In the genomic region with DNA sequence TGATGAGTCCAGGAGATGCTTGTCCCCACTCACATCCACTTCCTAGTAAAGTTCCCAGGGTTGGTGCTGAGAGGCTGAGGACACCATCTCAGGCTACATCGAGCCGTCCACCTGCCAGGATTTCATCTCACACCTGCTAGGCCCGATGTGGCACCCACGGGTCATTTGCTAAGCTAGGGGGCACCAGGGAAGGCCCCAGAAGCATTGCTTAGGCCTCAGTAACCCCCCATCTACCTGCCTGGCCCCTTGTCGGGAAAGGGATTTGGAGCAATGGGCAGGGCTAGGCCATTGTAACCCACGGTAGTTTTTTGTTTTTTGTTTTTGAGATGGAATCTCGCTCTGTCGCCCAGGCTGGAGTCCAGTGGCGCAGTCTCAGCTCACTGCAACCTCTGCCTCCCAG, we compare ENCODE assay signal across 26 cellular contexts. TPM values are rescaled to one million over a fixed set of nuclear protein-coding genes. Genes with fewer than 3 reads are reported as not detected.
A peak's percentile ranks its signal among the peaks of the same experiment; 100 is the strongest.
DNase-seq lines count a peak whose midpoint lies in the region; ATAC-seq, FAIRE-seq and TF ChIP-seq lines count a peak whose summit lies in the region.
"Had no signal": no experiment of that assay in that cellular context is flagged by ENCODE, and none has a peak within 500 bp of the region (broad histone marks: within the 10 kb centered on the region; RNA-seq: fewer than 3 reads in every experiment).

No MANE protein-coding gene starts in this region.

- H3K36me3 ChIP-seq in kidney (ENCODE audit: control insufficient read depth in 1 of 2, insufficient read depth in 2 of 2, low read length in 2 of 2) (no peaks in the 10 kb centered on the region), spleen (no peaks in the 10 kb centered on the region)
- H3K36me3 ChIP-seq: BE2C had no signal

- H3K27me3 Mint-ChIP-seq in CD14-positive monocyte (ENCODE audit: low read depth in 3 of 3) (peaks cover 6 to 12% (median 8%) of the 10 kb centered on the region in 3 donors), osteocyte (ENCODE audit: unreplicated experiment) (no peaks in the 10 kb centered on the region)
- no peaks in the 10 kb centered on the region for H3K27me3 Mint-ChIP-seq in naive thymus-derived CD8-positive, alpha-beta T cell

- H3K4me1 ChIP-seq in kidney (ENCODE audit: control insufficient read depth in 1 of 2, insufficient read depth in 1 of 2, low read depth in 1 of 2, low read length in 2 of 2), result no peaks in the 10 kb centered on the region
- H3K4me1 ChIP-seq in spleen, result no peaks in the 10 kb centered on the region
- H3K4me1 ChIP-seq: BE2C had no signal

- H3K9ac ChIP-seq in kidney (ENCODE audit: low read length in 2 of 2), result no peak overlapping the region
- H3K9ac ChIP-seq: BLaER1 treated with 17β-estradiol and CSF1 and Interleukin-3, amounts not matched to agents 10 nM and 100 nM; GM23248 had no signal

- POLR2A ChIA-PET in naive thymus-derived CD8-positive, alpha-beta T cell (lab: Charles Lee), result interaction anchor here (0.5 kb wide), 1 partner anchor 85 kb away, joined by 3 read pairs; no protein-coding TSS in a partner anchor

- TF ChIP-seq CTCF in CD14-positive monocyte (IDR thresholded peaks at IDR 0.05), result no peak
- TF ChIP-seq CTCF in kidney (IDR thresholded peaks at IDR 0.05; ENCODE audit: borderline replicate concordance, extremely low read depth, insufficient read depth), result no peak
- TF ChIP-seq CTCF in osteocyte (IDR thresholded peaks at IDR 0.05), result no peak
- TF ChIP-seq CTCF in spleen (IDR thresholded peaks at IDR 0.05 in 8 of 11, conservative IDR thresholded peaks at IDR 0.05 in 3 of 11), result no peak

- no peaks in the 10 kb centered on the region for H3K27me3 ChIP-seq in spleen (replicated peaks in 1 of 7)
- H3K27me3 ChIP-seq: BE2C; BLaER1 treated with 17β-estradiol and CSF1 and Interleukin-3, amounts not matched to agents 10 nM and 100 nM had no signal

- H3K9me3 ChIP-seq in kidney (ENCODE audit: control insufficient read depth in 1 of 2, low read length in 2 of 2), result no peaks in the 10 kb centered on the region
- peaks cover 0 to 13% (median 6%) of the 10 kb centered on the region in 8 donors for H3K9me3 ChIP-seq in spleen
- H3K9me3 ChIP-seq: BE2C had no signal

- intact Hi-C loops in CD14-positive monocyte (cut with micrococcal nuclease), result no loop called here
- intact Hi-C loops in kidney (cut with DNase I), result no loop called here
- intact Hi-C loops in spleen (cut with DNase I; ENCODE audit: low total_unique reads), result no loop called here

- H3K27ac Mint-ChIP-seq in CD14-positive monocyte (peak overlapping the region in 1 of 7 donors; percentile 58), osteocyte (ENCODE audit: unreplicated experiment) (no peak overlapping the region)
- H3K27ac Mint-ChIP-seq in naive thymus-derived CD8-positive, alpha-beta T cell, result no peak overlapping the region

- H3K4me3 ChIP-seq in kidney (ENCODE audit: low read length in 2 of 2) (no peak overlapping the region), spleen (no peak overlapping the region)
- H3K4me3 ChIP-seq: BLaER1 treated with 17β-estradiol and CSF1 and Interleukin-3, amounts not matched to agents 10 nM and 100 nM; GM23248 had no signal

- H3K4me3 Mint-ChIP-seq in CD14-positive monocyte (no peak overlapping the region), osteocyte (ENCODE audit: unreplicated experiment) (no peak overlapping the region)
- no peak overlapping the region for H3K4me3 Mint-ChIP-seq in naive thymus-derived CD8-positive, alpha-beta T cell
- H3K4me3 Mint-ChIP-seq: CD4-positive, alpha-beta memory T cell had no signal

- ATAC-seq in HG02759 (IDR thresholded peaks at IDR 0.05; ENCODE audit: unreplicated experiment), result no peak
- no peak for ATAC-seq in GM21515 (IDR thresholded peaks at IDR 0.05; ENCODE audit: unreplicated experiment)
- ATAC-seq in naive thymus-derived CD8-positive, alpha-beta T cell, result no peak

- H3K9me3 Mint-ChIP-seq in CD14-positive monocyte (peaks cover 0 to 9% (median 3%) of the 10 kb centered on the region in 7 donors), osteocyte (ENCODE audit: unreplicated experiment) (no peaks in the 10 kb centered on the region)
- H3K9me3 Mint-ChIP-seq in naive thymus-derived CD8-positive, alpha-beta T cell, result peaks cover 0 to 14% (median 9%) of the 10 kb centered on the region in 9 donors

- 84 to 94% (median 89%) methylated on average over 9 of the region's 9 CpGs for WGBS in spleen, 5 donors

- FAIRE-seq in kidney (lab: Jason Lieb, UNC), result no peak
- FAIRE-seq: GM12892, H1 had no signal

- H3K4me1 Mint-ChIP-seq in CD14-positive monocyte, result no peaks in the 10 kb centered on the region
- no peaks in the 10 kb centered on the region for H3K4me1 Mint-ChIP-seq in osteocyte (ENCODE audit: unreplicated experiment)
- peaks cover 0 to 2% (median 0%) of the 10 kb centered on the region in 4 donors for H3K4me1 Mint-ChIP-seq in naive thymus-derived CD8-positive, alpha-beta T cell
- H3K4me1 Mint-ChIP-seq: CD4-positive, alpha-beta memory T cell had no signal

- H3K36me3 Mint-ChIP-seq in CD14-positive monocyte, result peaks cover 2 to 4% of the 10 kb centered on the region in 2 donors
- H3K36me3 Mint-ChIP-seq in osteocyte (ENCODE audit: unreplicated experiment), result peaks cover 20% of the 10 kb centered on the region
- peaks cover 0 to 2% (median 0%) of the 10 kb centered on the region in 3 donors for H3K36me3 Mint-ChIP-seq in naive thymus-derived CD8-positive, alpha-beta T cell
- H3K36me3 Mint-ChIP-seq: CD4-positive, alpha-beta memory T cell had no signal

- peak; percentile 15 for DNase-seq in CD14-positive monocyte (ENCODE audit: low spot score)
- DNase-seq in kidney, result peak; percentile 19
- peak; percentile 40 for DNase-seq in osteocyte (ENCODE audit: extremely low spot score, unreplicated experiment)
- DNase-seq in spleen, result peak; percentile 10
- no peak for DNase-seq in NCI-H774 (lab: John Stamatoyannopoulos, UW)
- no peak for DNase-seq in naive thymus-derived CD8-positive, alpha-beta T cell
- DNase-seq: AML-193; BE2C; Calu3; CD4-positive, alpha-beta memory T cell; COR-L47; DMS53; DMS79 treated with DMSO at 0.1 percent for 48 hours; GF-D8; GM23248; H7; HCEC 1CT had no signal

- TF ChIP-seq POLR2A in spleen (IDR thresholded peaks at IDR 0.05), result no peak

- no peak overlapping the region for H3K27ac ChIP-seq in kidney (ENCODE audit: low read depth in 2 of 2, low read length in 2 of 2)
- no peak overlapping the region for H3K27ac ChIP-seq in spleen
- H3K27ac ChIP-seq: BLaER1 treated with 17β-estradiol and CSF1 and Interleukin-3, amounts not matched to agents 10 nM and 100 nM; GM23248 had no signal

RNA-seq across cellular contexts. Expression of a gene that starts 51.8 kb away (rescaled TPM):
- polyA plus RNA-seq in CD14-positive monocyte, result not detected
- total RNA-seq in kidney, result 3.2 TPM
- polyA plus RNA-seq in kidney (ENCODE audit: insufficient read depth, low read depth, low replicate concordance), result 1.4 TPM
- total RNA-seq in osteocyte, result 0.08 TPM in 1 of 2 replicates, not detected in the other
- 1 to 10 TPM; 1.2 to 5.4 (median 2.3) TPM for total RNA-seq in spleen
- 1 to 10 TPM in 1 of 3 donors, under 1 TPM in 2; 0.48 to 1.3 (median 0.76) TPM for polyA plus RNA-seq in spleen
- not detected for total RNA-seq in naive thymus-derived CD8-positive, alpha-beta T cell
- under 1 TPM in 1 of 3 donors, not detected in 2; 0.24 TPM for polyA plus RNA-seq in naive thymus-derived CD8-positive, alpha-beta T cell
- total RNA-seq: A172; A673; Calu3; CD4-positive, alpha-beta memory T cell; G401; GM23248; H1; H7 had no signal
- polyA plus RNA-seq: AG04450; CD4-positive, alpha-beta memory T cell; GM23248; H1 had no signal

Comparison
In these comparisons a context has a peak if more than half of its experiments do, and no peak if none do; other contexts are left out.
1. DNase-seq: peak in CD14-positive monocyte (single experiment), kidney (single experiment), osteocyte (single experiment) and spleen (single experiment); none in NCI-H774 (single experiment) and naive thymus-derived CD8-positive, alpha-beta T cell (0 of 10).